Comparison of ENCODE assay signal across 16 cellular contexts in the genomic region with DNA sequence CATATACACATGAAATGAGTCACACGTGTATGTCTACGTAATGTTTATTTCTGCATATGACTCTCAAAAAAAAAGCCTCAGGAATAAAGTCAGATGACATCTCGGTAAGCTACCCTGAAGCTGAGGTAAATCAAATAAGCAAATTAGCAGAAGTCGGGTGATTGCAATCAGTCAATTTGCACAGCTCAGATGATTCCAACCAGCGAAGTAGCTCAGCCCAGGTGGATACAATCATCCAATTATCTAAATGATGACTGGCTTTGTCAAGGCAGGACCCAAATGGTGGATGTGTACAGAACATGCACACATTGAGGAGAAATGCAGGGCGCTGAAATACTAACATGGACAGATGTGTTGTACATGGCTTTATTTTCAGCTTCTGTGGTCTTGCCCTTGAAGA.
A peak's percentile ranks its signal among the peaks of the same experiment; 100 is the strongest.
DNase-seq lines count a peak whose midpoint lies in the region; ATAC-seq and TF ChIP-seq lines count a peak whose summit lies in the region.
"Had no signal": no experiment of that assay in that cellular context is flagged by ENCODE, and none has a peak within 500 bp of the region (broad histone marks: within the 10 kb centered on the region; RNA-seq: fewer than 3 reads in every experiment).

No MANE protein-coding gene starts in this region.

- no peaks in the 10 kb centered on the region for H3F3A ChIP-seq in SK-N-SH (replicated peaks; ENCODE audit: insufficient read depth)

- H3K9me2 ChIP-seq in SK-N-SH, result no peaks in the 10 kb centered on the region

- no TSS peak for BruUV-seq in MCF 10A (replicated peaks; lab: Mats Ljungman, UMichigan)

- TF ChIP-seq RAD21 in SK-N-SH (IDR thresholded peaks at IDR 0.05; ENCODE audit: low read length), result peak; percentile 40; the same call in 1 of the 2 replicates

- peak; percentile 2 to 85 for DNase-seq in T47D (ENCODE audit: low read depth in 1 of 2, low spot score in 1 of 2)
- no peak for DNase-seq in MCF 10A (ENCODE audit: unreplicated experiment)
- peak; percentile 98 for DNase-seq in NCI-H69 (lab: John Stamatoyannopoulos, UW)
- peak; percentile 66 for DNase-seq in SK-N-SH
- no peak for DNase-seq in activated naive CD8-positive, alpha-beta T cell treated with anti-CD3 and anti-CD28 coated beads, Interleukin-2, amount 50 U/mL, for 24 hours
- DNase-seq in medulla oblongata (ENCODE audit: extremely low spot score), result no peak
- no peak for DNase-seq in activated gamma-delta T cell treated with Interleukin-2 at 50 U/mL for 16 hours
- no peak for DNase-seq in tibial artery
- DNase-seq: DMS 273 treated with DMSO at 0.1 percent for 48 hours, H7, HFFc6, KG1, NCI-H187 treated with DMSO at 0.1 percent for 48 hours, NCI-H526 had no signal

- H3K36me3 Mint-ChIP-seq in MCF 10A (ENCODE audit: insufficient read depth, unreplicated experiment), result no peaks in the 10 kb centered on the region
- no peaks in the 10 kb centered on the region for H3K36me3 Mint-ChIP-seq in activated naive CD8-positive, alpha-beta T cell treated with anti-CD3 and anti-CD28 coated beads, Interleukin-2, amount 50 U/mL, for 24 hours (ENCODE audit: low read depth)

- no peak overlapping the region for H2AFZ ChIP-seq in SK-N-SH (ENCODE audit: low read depth)

- no peaks in the 10 kb centered on the region for H3K4me1 Mint-ChIP-seq in MCF 10A (ENCODE audit: insufficient read depth, unreplicated experiment)
- H3K4me1 Mint-ChIP-seq in activated naive CD8-positive, alpha-beta T cell treated with anti-CD3 and anti-CD28 coated beads, Interleukin-2, amount 50 U/mL, for 24 hours, result no peaks in the 10 kb centered on the region
- H3K4me1 Mint-ChIP-seq: B cell had no signal

- no peaks in the 10 kb centered on the region for H3K9me3 ChIP-seq in SK-N-SH
- H3K9me3 ChIP-seq in tibial artery, result no peaks in the 10 kb centered on the region

- ATAC-seq in activated naive CD8-positive, alpha-beta T cell treated with anti-CD3 and anti-CD28 coated beads, Interleukin-2, amount 50 U/mL, for 24 hours, result no peak
- ATAC-seq: Panc1 had no signal

- H3K36me3 ChIP-seq in SK-N-SH (replicated peaks in 1 of 2; ENCODE audit: control insufficient read depth in 1 of 2, insufficient read depth in 2 of 2, low read length in 1 of 2) (no peaks in the 10 kb centered on the region), tibial artery (no peaks in the 10 kb centered on the region)

- intact Hi-C loops in MCF 10A (cut with micrococcal nuclease) (no loop called here), tibial artery (cut with DNase I; ENCODE audit: low total_unique reads) (no loop called here)

- H3K9ac ChIP-seq in SK-N-SH, result no peak overlapping the region

- H3K4me2 ChIP-seq in SK-N-SH, result no peak overlapping the region

- CTCF ChIA-PET in MCF 10A (lab: Yijun Ruan, JAX), result interaction anchor here (0.8 kb wide), 1 partner anchor 45 kb away, joined by 3 read pairs; no protein-coding TSS in a partner anchor
- CTCF ChIA-PET in SK-N-SH (lab: Yijun Ruan, JAX), result interaction anchor here (0.6 to 1.1 kb wide), 2 partner anchors 9 to 11 kb away, joined by 3 to 4 read pairs; no protein-coding TSS in a partner anchor

- TF ChIP-seq CTCF in MCF 10A (IDR thresholded peaks at IDR 0.05; ENCODE audit: unreplicated experiment), result no peak
- TF ChIP-seq CTCF in SK-N-SH (IDR thresholded peaks at IDR 0.05), result no peak
- no peak for TF ChIP-seq CTCF in tibial artery (IDR thresholded peaks at IDR 0.05)

- H3K4me1 ChIP-seq in SK-N-SH (ENCODE audit: control insufficient read depth in 1 of 2, insufficient read depth in 2 of 2, low read depth in 1 of 2, low read length in 1 of 2) (peaks cover 0 to 7% of the 10 kb centered on the region in 2 experiments; a peak in 2 of 4 replicates), tibial artery (no peaks in the 10 kb centered on the region)

- peak in 1 of 2 experiments; percentile 97; a peak in 2 of 4 replicates for TF ChIP-seq EP300 in SK-N-SH (IDR thresholded peaks at IDR 0.05; ENCODE audit: borderline replicate concordance in 1 of 2, low read depth in 1 of 2, low read length in 1 of 2)

- no peak overlapping the region for H3K4me3 Mint-ChIP-seq in MCF 10A (ENCODE audit: unreplicated experiment)
- H3K4me3 Mint-ChIP-seq in activated naive CD8-positive, alpha-beta T cell treated with anti-CD3 and anti-CD28 coated beads, Interleukin-2, amount 50 U/mL, for 24 hours, result no peak overlapping the region
- H3K4me3 Mint-ChIP-seq: B cell, HFFc6 had no signal

- in situ Hi-C loops in T47D (cut with HindIII; ENCODE audit: low pct_unique_long_range_greater_than_20kb, low sequenced_read_pairs), result no loop called here

- H3K27me3 Mint-ChIP-seq in MCF 10A (ENCODE audit: insufficient read depth, unreplicated experiment), result no peaks in the 10 kb centered on the region
- H3K27me3 Mint-ChIP-seq in activated naive CD8-positive, alpha-beta T cell treated with anti-CD3 and anti-CD28 coated beads, Interleukin-2, amount 50 U/mL, for 24 hours, result no peaks in the 10 kb centered on the region
- H3K27me3 Mint-ChIP-seq: B cell had no signal

- H3K27me3 ChIP-seq in SK-N-SH (ENCODE audit: insufficient read depth) (no peaks in the 10 kb centered on the region), tibial artery (no peaks in the 10 kb centered on the region)

- H3K27ac ChIP-seq in SK-N-SH (ENCODE audit: low read depth in 2 of 2, low read length in 1 of 2) (peak overlapping the region in 1 of 2 experiments; percentile 88; a peak in 2 of 4 replicates), tibial artery (no peak overlapping the region)

- peaks cover 7% of the 10 kb centered on the region for H3K9me3 Mint-ChIP-seq in MCF 10A (ENCODE audit: unreplicated experiment)
- no peaks in the 10 kb centered on the region for H3K9me3 Mint-ChIP-seq in activated naive CD8-positive, alpha-beta T cell treated with anti-CD3 and anti-CD28 coated beads, Interleukin-2, amount 50 U/mL, for 24 hours

- H3K4me3 ChIP-seq in SK-N-SH (ENCODE audit: low read depth in 2 of 2, low read length in 1 of 2), result no peak overlapping the region
- H3K4me3 ChIP-seq in tibial artery, result no peak overlapping the region

- H3K27ac Mint-ChIP-seq in MCF 10A (ENCODE audit: low read depth, unreplicated experiment), result no peak overlapping the region
- no peak overlapping the region for H3K27ac Mint-ChIP-seq in activated naive CD8-positive, alpha-beta T cell treated with anti-CD3 and anti-CD28 coated beads, Interleukin-2, amount 50 U/mL, for 24 hours
- H3K27ac Mint-ChIP-seq: B cell, HFFc6 had no signal

- 9% methylated on average over 6 of the region's 6 CpGs for WGBS in SK-N-SH (ENCODE audit: low lambda C conversion rate)

- no peaks in the 10 kb centered on the region for H3K79me2 ChIP-seq in SK-N-SH (ENCODE audit: insufficient read depth)

- POLR2A ChIA-PET in MCF 10A (lab: Yijun Ruan, JAX) (interaction anchor here (0.6 kb wide), 1 partner anchor 446 kb away, joined by 3 read pairs; no protein-coding TSS in a partner anchor), SK-N-SH (lab: Yijun Ruan, JAX) (no interaction called here)

- H4K20me1 ChIP-seq in SK-N-SH (ENCODE audit: insufficient read depth), result no peaks in the 10 kb centered on the region

TF ChIP-seq in SK-N-SH, 30 proteins besides CTCF, POLR2A, EP300 and RAD21:
- TF ChIP-seq SIN3A (IDR thresholded peaks at IDR 0.05; ENCODE audit: borderline replicate concordance, low read depth, low read length) (no peak), RFX5 (IDR thresholded peaks at IDR 0.05; ENCODE audit: low read length) (no peak), JUND (IDR thresholded peaks at IDR 0.05) (no peak), TCF12 (IDR thresholded peaks at IDR 0.05) (peak; percentile 9; the same call in 1 of the 2 replicates), ELF1 (IDR thresholded peaks at IDR 0.05) (no peak), MEF2A (IDR thresholded peaks at IDR 0.05; ENCODE audit: borderline replicate concordance, low read depth) (no peak), CHD2 (IDR thresholded peaks at IDR 0.05; ENCODE audit: low read length, partially characterized antibody) (peak; percentile 74), GATA2 (CRISPR knock-in tag; IDR thresholded peaks at IDR 0.05) (peak; percentile 96), NRF1 (IDR thresholded peaks at IDR 0.05; ENCODE audit: low read depth, low read length) (no peak), GABPA (IDR thresholded peaks at IDR 0.05; ENCODE audit: low read depth) (no peak), NFIC (IDR thresholded peaks at IDR 0.05; ENCODE audit: borderline replicate concordance) (no peak), FOXJ3 (CRISPR knock-in tag; IDR thresholded peaks at IDR 0.05) (peak; percentile 89), RCOR1 (IDR thresholded peaks at IDR 0.05; ENCODE audit: low read length) (peak; percentile 88), TEAD4 (IDR thresholded peaks at IDR 0.05; ENCODE audit: borderline replicate concordance, insufficient read depth) (no peak), MXI1 (IDR thresholded peaks at IDR 0.05; ENCODE audit: low read depth, low read length) (peak; percentile 52; the same call in 1 of the 2 replicates), POLR2AphosphoS5 (IDR thresholded peaks at IDR 0.05; ENCODE audit: low read depth, low read length) (no peak)
- TF ChIP-seq, protein P1, sequence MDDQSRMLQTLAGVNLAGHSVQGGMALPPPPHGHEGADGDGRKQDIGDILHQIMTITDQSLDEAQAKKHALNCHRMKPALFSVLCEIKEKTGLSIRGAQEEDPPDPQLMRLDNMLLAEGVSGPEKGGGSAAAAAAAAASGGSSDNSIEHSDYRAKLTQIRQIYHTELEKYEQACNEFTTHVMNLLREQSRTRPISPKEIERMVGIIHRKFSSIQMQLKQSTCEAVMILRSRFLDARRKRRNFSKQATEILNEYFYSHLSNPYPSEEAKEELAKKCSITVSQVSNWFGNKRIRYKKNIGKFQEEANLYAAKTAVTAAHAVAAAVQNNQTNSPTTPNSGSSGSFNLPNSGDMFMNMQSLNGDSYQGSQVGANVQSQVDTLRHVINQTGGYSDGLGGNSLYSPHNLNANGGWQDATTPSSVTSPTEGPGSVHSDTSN (IDR thresholded peaks at IDR 0.05), result no peak
- TF ChIP-seq, protein P2, sequence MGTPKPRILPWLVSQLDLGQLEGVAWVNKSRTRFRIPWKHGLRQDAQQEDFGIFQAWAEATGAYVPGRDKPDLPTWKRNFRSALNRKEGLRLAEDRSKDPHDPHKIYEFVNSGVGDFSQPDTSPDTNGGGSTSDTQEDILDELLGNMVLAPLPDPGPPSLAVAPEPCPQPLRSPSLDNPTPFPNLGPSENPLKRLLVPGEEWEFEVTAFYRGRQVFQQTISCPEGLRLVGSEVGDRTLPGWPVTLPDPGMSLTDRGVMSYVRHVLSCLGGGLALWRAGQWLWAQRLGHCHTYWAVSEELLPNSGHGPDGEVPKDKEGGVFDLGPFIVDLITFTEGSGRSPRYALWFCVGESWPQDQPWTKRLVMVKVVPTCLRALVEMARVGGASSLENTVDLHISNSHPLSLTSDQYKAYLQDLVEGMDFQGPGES (IDR thresholded peaks at IDR 0.05; ENCODE audit: low read depth, low read length), result no peak

Comparison
In these comparisons a context has a peak if more than half of its experiments do, and no peak if none do; other contexts are left out.
1. DNase-seq: peak in T47D (2 of 2), NCI-H69 (single experiment) and SK-N-SH (single experiment); none in MCF 10A (single experiment), activated naive CD8-positive, alpha-beta T cell treated with anti-CD3 and anti-CD28 coated beads, Interleukin-2, amount 50 U/mL, for 24 hours (single experiment), medulla oblongata (single experiment), activated gamma-delta T cell treated with Interleukin-2 at 50 U/mL for 16 hours (single experiment) and tibial artery (0 of 2).